ENCODE assay signal across 11 cellular contexts in genomic region chr16:4081577-4082021, GRCh38. TPM values are rescaled to one million over a fixed set of nuclear protein-coding genes. Genes with fewer than 3 reads are reported as not detected.
A peak's percentile ranks its signal among the peaks of the same experiment; 100 is the strongest.
DNase-seq lines count a peak whose midpoint lies in the region; ATAC-seq and TF ChIP-seq lines count a peak whose summit lies in the region.
"Had no signal": no experiment of that assay in that cellular context is flagged by ENCODE, and none has a peak within 500 bp of the region (broad histone marks: within the 10 kb centered on the region; RNA-seq: fewer than 3 reads in every experiment).

No MANE protein-coding gene starts in this region.

- DNase-seq in right atrium auricular region (ENCODE audit: low spot score) = peak; percentile 44
- no peak for DNase-seq in left ventricle myocardium superior
- DNase-seq in activated naive CD8-positive, alpha-beta T cell treated with anti-CD3 and anti-CD28 coated beads, Interleukin-2, amount 50 U/mL, for 24 hours = peak; percentile 25
- DNase-seq in nucleus accumbens (lab: John Stamatoyannopoulos, UW) = peak in 29 of 56 donors; percentile 8 to 77 (median 34)
- DNase-seq in HPDE6-E6E7 (ENCODE audit: extremely low spot score) = no peak
- DNase-seq in left lung = no peak
- DNase-seq in midbrain (lab: John Stamatoyannopoulos, UW) = no peak
- DNase-seq in NCI-H510A (lab: John Stamatoyannopoulos, UW) = no peak
- DNase-seq: ACHN, NCI-H446 treated with DMSO at 0.1 percent for 48 hours had no signal

- H3K27ac ChIP-seq in right atrium auricular region (no peak overlapping the region), left lung (no peak overlapping the region)

- peaks cover 40% of the 10 kb centered on the region for H3K4me1 Mint-ChIP-seq in activated naive CD8-positive, alpha-beta T cell treated with anti-CD3 and anti-CD28 coated beads, Interleukin-2, amount 50 U/mL, for 24 hours

- peaks cover 2% of the 10 kb centered on the region for H3K36me3 Mint-ChIP-seq in activated naive CD8-positive, alpha-beta T cell treated with anti-CD3 and anti-CD28 coated beads, Interleukin-2, amount 50 U/mL, for 24 hours (ENCODE audit: low read depth)

- H3K36me3 ChIP-seq in right atrium auricular region = no peaks in the 10 kb centered on the region
- no peaks in the 10 kb centered on the region for H3K36me3 ChIP-seq in left lung

- H3K4me3 Mint-ChIP-seq in activated naive CD8-positive, alpha-beta T cell treated with anti-CD3 and anti-CD28 coated beads, Interleukin-2, amount 50 U/mL, for 24 hours = peak overlapping the region; percentile 22

- H3K4me3 ChIP-seq in right atrium auricular region = no peak overlapping the region
- H3K4me3 ChIP-seq in left lung = no peak overlapping the region
- H3K4me3 ChIP-seq: GM12878 had no signal

- ATAC-seq in left ventricle myocardium superior (no peak), left lung (no peak)
- ATAC-seq in activated naive CD8-positive, alpha-beta T cell treated with anti-CD3 and anti-CD28 coated beads, Interleukin-2, amount 50 U/mL, for 24 hours = peak; percentile 69
- ATAC-seq: GM12878 had no signal

- TF ChIP-seq CTCF in right atrium auricular region (IDR thresholded peaks at IDR 0.05) (no peak), left lung (IDR thresholded peaks at IDR 0.05) (no peak)

- no peaks in the 10 kb centered on the region for H3K27me3 ChIP-seq in right atrium auricular region
- H3K27me3 ChIP-seq in left lung = no peaks in the 10 kb centered on the region

- no peaks in the 10 kb centered on the region for H3K9me3 ChIP-seq in right atrium auricular region
- H3K9me3 ChIP-seq in left lung = no peaks in the 10 kb centered on the region

- no peak overlapping the region for H3K27ac Mint-ChIP-seq in activated naive CD8-positive, alpha-beta T cell treated with anti-CD3 and anti-CD28 coated beads, Interleukin-2, amount 50 U/mL, for 24 hours

- H3K27me3 Mint-ChIP-seq in activated naive CD8-positive, alpha-beta T cell treated with anti-CD3 and anti-CD28 coated beads, Interleukin-2, amount 50 U/mL, for 24 hours = no peaks in the 10 kb centered on the region

- no peaks in the 10 kb centered on the region for H3K4me1 ChIP-seq in right atrium auricular region
- peaks cover 0 to 7% of the 10 kb centered on the region in 2 donors for H3K4me1 ChIP-seq in left lung

- no peaks in the 10 kb centered on the region for H3K9me3 Mint-ChIP-seq in activated naive CD8-positive, alpha-beta T cell treated with anti-CD3 and anti-CD28 coated beads, Interleukin-2, amount 50 U/mL, for 24 hours

- intact Hi-C loops in left ventricle myocardium superior (cut with micrococcal nuclease) (no loop called here), left lung (cut with DNase I) (no loop called here)

RNA-seq across cellular contexts. Expression of gene ADCY9, which starts 34.6 kb away (rescaled TPM):
- 10 to 100 TPM; 31.5 to 42.2 TPM for total RNA-seq in right atrium auricular region
- total RNA-seq in left ventricle myocardium superior = 53.5 TPM
- total RNA-seq in left lung = 10 to 100 TPM; 39.7 to 61.1 TPM

Comparison
In these comparisons a context has a peak if more than half of its experiments do, and no peak if none do; other contexts are left out.
1. DNase-seq: peak in right atrium auricular region (single experiment), activated naive CD8-positive, alpha-beta T cell treated with anti-CD3 and anti-CD28 coated beads, Interleukin-2, amount 50 U/mL, for 24 hours (single experiment) and nucleus accumbens (29 of 56); none in left ventricle myocardium superior (single experiment), HPDE6-E6E7 (single experiment), left lung (0 of 2), midbrain (single experiment) and NCI-H510A (single experiment).